Comparison of ENCODE assay signal across 8 cellular contexts in genomic region chr3:69080233-69080644, GRCh38. TPM values are rescaled to one million over a fixed set of nuclear protein-coding genes. Genes with fewer than 3 reads are reported as not detected.
A peak's percentile ranks its signal among the peaks of the same experiment; 100 is the strongest.
DNase-seq lines count a peak whose midpoint lies in the region; ATAC-seq, FAIRE-seq and TF ChIP-seq lines count a peak whose summit lies in the region.

UBA3 (minus strand) TSS chr3:69080365; CDS start chr3:69080353, 12 bp downstream.

- RAD21 ChIA-PET in HCT116 (lab: Charles Lee; ENCODE audit: low non-redundant PET in 1 of 2, low total read pairs in 2 of 2, uncharacterized antibody in 2 of 2, unreplicated experiment in 2 of 2): no interaction called here

- POLR2A ChIA-PET in HCT116 (lab: Charles Lee): no interaction called here

- H3K9me3 ChIP-seq in HCT116 (ENCODE audit: control insufficient read depth in 1 of 2, insufficient read depth in 1 of 2, low read depth in 1 of 2, low read length in 2 of 2): no peaks in the 10 kb centered on the region

- peaks cover 69% of the 10 kb centered on the region for H3K4me1 Mint-ChIP-seq in activated naive CD4-positive, alpha-beta T cell treated with anti-CD3 and anti-CD28 coated beads, Interleukin-2, amount 50 U/mL, for 24 hours

- no peaks in the 10 kb centered on the region for H3K27me3 ChIP-seq in HCT116 (ENCODE audit: insufficient read depth, low read length)

- H3K9ac ChIP-seq in HCT116 (ENCODE audit: low read length): peak within 1 kb of the TSS; percentile 85

- peaks cover 3% of the 10 kb centered on the region for H3K36me3 Mint-ChIP-seq in activated naive CD4-positive, alpha-beta T cell treated with anti-CD3 and anti-CD28 coated beads, Interleukin-2, amount 50 U/mL, for 24 hours

- no peak for TF ChIP-seq RAD21 in HCT116 (IDR thresholded peaks at IDR 0.05; ENCODE audit: low read depth)

- FAIRE-seq in G401.6 (lab: Jason Lieb, UNC): peak; percentile 30

- intact Hi-C loops in HCT116 (cut with micrococcal nuclease): loop anchor here (1.0 to 2.0 kb wide), 2 partner anchors 28 to 67 kb away; partner anchors contain the start of genes EOGT and TMF1

- H2AFZ ChIP-seq in HCT116 (ENCODE audit: low read depth, low read length, poor library complexity, severe bottlenecking): peak within 1 kb of the TSS; percentile 98

- H3K4me1 ChIP-seq in HCT116 (ENCODE audit: control insufficient read depth in 1 of 2, insufficient read depth in 2 of 2, low read length in 2 of 2): peaks cover 22 to 45% of the 10 kb centered on the region in 2 experiments

- H3K9me2 ChIP-seq in HCT116 (ENCODE audit: insufficient read depth): no peaks in the 10 kb centered on the region

- peak within 1 kb of the TSS; percentile 95 for H3K4me2 ChIP-seq in HCT116 (ENCODE audit: low read length)

- ATAC-seq in HCT116 (peak; percentile 85), omental fat pad (ENCODE audit: low FRiP score) (peak; percentile 78)

- CTCF ChIA-PET in HCT116 (lab: Charles Lee): no interaction called here

- DNase-seq in HCT116 (ENCODE audit: low read depth, low spot score) (peak; percentile 56), MV-4-11 (lab: John Stamatoyannopoulos, UW) (peak; percentile 76), SKM-1 (lab: John Stamatoyannopoulos, UW; ENCODE audit: unreplicated experiment) (peak; percentile 80), glomerular visceral epithelial cell (ENCODE audit: extremely low spot score) (peak; percentile 84), omental fat pad (ENCODE audit: low spot score) (peak; percentile 79)

- H3K27me3 Mint-ChIP-seq in activated naive CD4-positive, alpha-beta T cell treated with anti-CD3 and anti-CD28 coated beads, Interleukin-2, amount 50 U/mL, for 24 hours: no peaks in the 10 kb centered on the region

- H3K9me3 Mint-ChIP-seq in activated naive CD4-positive, alpha-beta T cell treated with anti-CD3 and anti-CD28 coated beads, Interleukin-2, amount 50 U/mL, for 24 hours: no peaks in the 10 kb centered on the region

- H3K27ac ChIP-seq in HCT116 (ENCODE audit: low read depth, low read length): peak within 1 kb of the TSS; percentile 60; the same call in 1 of the 2 replicates
- peak within 1 kb of the TSS; percentile 63 for H3K27ac ChIP-seq in temporal lobe (ENCODE audit: low read depth, low read length)

- H3K4me3 ChIP-seq in HCT116 (replicated peaks in 1 of 2; ENCODE audit: low read depth in 1 of 2, low read length in 2 of 2): peak within 1 kb of the TSS; percentile 67 to 78

- H3K79me2 ChIP-seq in HCT116 (ENCODE audit: insufficient read depth, low read length): peaks cover 39% of the 10 kb centered on the region

- H4K20me1 ChIP-seq in HCT116 (ENCODE audit: insufficient read depth): no peaks in the 10 kb centered on the region

- no peak for TF ChIP-seq POLR2A in HCT116 (IDR thresholded peaks at IDR 0.05; ENCODE audit: borderline replicate concordance, extremely low read depth, insufficient read depth, insufficient read length)

- H3K27ac Mint-ChIP-seq in activated naive CD4-positive, alpha-beta T cell treated with anti-CD3 and anti-CD28 coated beads, Interleukin-2, amount 50 U/mL, for 24 hours: peak within 1 kb of the TSS; percentile 91

- no peaks in the 10 kb centered on the region for H3K36me3 ChIP-seq in HCT116 (ENCODE audit: control insufficient read depth in 1 of 2, insufficient read depth in 2 of 2, low read length in 2 of 2)

- no peak for TF ChIP-seq CTCF in HCT116 (IDR thresholded peaks at IDR 0.05 in 2 of 3, conservative IDR thresholded peaks at IDR 0.05 in 1 of 3; ENCODE audit: borderline replicate concordance in 1 of 3, insufficient read depth in 1 of 3, low read depth in 2 of 3, low read length in 2 of 3)
- TF ChIP-seq CTCF in omental fat pad (IDR thresholded peaks at IDR 0.05): no peak

- peak within 1 kb of the TSS; percentile 94 for H3K4me3 Mint-ChIP-seq in activated naive CD4-positive, alpha-beta T cell treated with anti-CD3 and anti-CD28 coated beads, Interleukin-2, amount 50 U/mL, for 24 hours

- no TSS peak for BruUV-seq in HCT116 (replicated peaks; lab: Mats Ljungman, UMichigan)

TF ChIP-seq in HCT116, 20 proteins besides CTCF, POLR2A, EP300 and RAD21:
- peak; percentile 79 for TF ChIP-seq POLR2AphosphoS5 (IDR thresholded peaks at IDR 0.05; ENCODE audit: low read depth, low read length)
- TF ChIP-seq ZBTB33 (IDR thresholded peaks at IDR 0.05; ENCODE audit: extremely low read depth, insufficient replicate concordance, low read length): no peak
- TF ChIP-seq SIN3A (IDR thresholded peaks at IDR 0.05; ENCODE audit: low read depth): peak; percentile 49; the same call in 1 of the 2 replicates
- TF ChIP-seq EGR1 (IDR thresholded peaks at IDR 0.05; ENCODE audit: low read depth): 0 out of 2 replicates have a peak, but pooled peaks have one; percentile 35
- peak; percentile 60 for TF ChIP-seq MAX (IDR thresholded peaks at IDR 0.05)
- peak; percentile 98 for TF ChIP-seq YY1 (IDR thresholded peaks at IDR 0.05; ENCODE audit: extremely low read depth, insufficient replicate concordance, low read depth, low read length)
- peak; percentile 35; the same call in 1 of the 2 replicates for TF ChIP-seq ZFX (IDR thresholded peaks at IDR 0.05)
- no peak for TF ChIP-seq EZH2phosphoT487 (IDR thresholded peaks at IDR 0.05; ENCODE audit: borderline replicate concordance)
- TF ChIP-seq FOSL1 (IDR thresholded peaks at IDR 0.05; ENCODE audit: low read depth): no peak
- TF ChIP-seq CEBPB (IDR thresholded peaks at IDR 0.05; ENCODE audit: low read depth): no peak
- TF ChIP-seq JUND (IDR thresholded peaks at IDR 0.05): no peak
- TF ChIP-seq REST (IDR thresholded peaks at IDR 0.05; ENCODE audit: low read depth): no peak
- TF ChIP-seq ZNF274 (IDR thresholded peaks at IDR 0.05; ENCODE audit: low read depth, low read length): no peak
- peak; percentile 30 for TF ChIP-seq SP1 (IDR thresholded peaks at IDR 0.05; ENCODE audit: low read depth)

RNA-seq across cellular contexts. Expression of gene UBA3, which starts in this region (rescaled TPM):
- total RNA-seq in HCT116 (2021; ENCODE audit: unreplicated experiment) (45.6 TPM), omental fat pad (10 to 100 TPM; 39.1 to 78.8 (median 42.6) TPM), temporal lobe (76.2 TPM)
- 18.8 and 23.5 TPM in 2 replicates for polyA plus RNA-seq in HCT116 (2012)

Comparison
In these comparisons a context has a peak if more than half of its experiments do, and no peak if none do; other contexts are left out.
1. Peak in every context shown above with its lines: DNase-seq, ATAC-seq, H3K4me3 ChIP-seq and H3K27ac ChIP-seq.